10 cellular contexts compared by ENCODE assay signal in genomic region chr1:82979593-82980230, GRCh38.
DNase-seq lines count a peak whose midpoint lies in the region; ATAC-seq and TF ChIP-seq lines count a peak whose summit lies in the region.
"Had no signal": no experiment of that assay in that cellular context is flagged by ENCODE, and none has a peak within 500 bp of the region (broad histone marks: within the 10 kb centered on the region; RNA-seq: fewer than 3 reads in every experiment).

No MANE protein-coding gene starts in this region.

- intact Hi-C loops in colonic mucosa (cut with DNase I) = no loop called here

- no peak overlapping the region for H3K27ac Mint-ChIP-seq in GM23338
- no peak overlapping the region for H3K27ac Mint-ChIP-seq in activated CD4-positive, alpha-beta T cell treated with anti-CD3 and anti-CD28 coated beads, Interleukin-2, amount 10 ng/mL, durations not matched to agents 7 days and 5 days
- H3K27ac Mint-ChIP-seq: effector memory CD8-positive, alpha-beta T cell had no signal

- H3K9ac ChIP-seq in colonic mucosa (ENCODE audit: low read depth in 2 of 2, low read length in 2 of 2) = no peak overlapping the region

- no peaks in the 10 kb centered on the region for H4K20me1 ChIP-seq in GM23338 (replicated peaks; ENCODE audit: insufficient read depth)

- no peak overlapping the region for H3K4me3 Mint-ChIP-seq in GM23338
- H3K4me3 Mint-ChIP-seq in activated CD4-positive, alpha-beta T cell treated with anti-CD3 and anti-CD28 coated beads, Interleukin-2, amount 10 ng/mL, durations not matched to agents 7 days and 5 days = no peak overlapping the region
- H3K4me3 Mint-ChIP-seq: effector memory CD8-positive, alpha-beta T cell had no signal

- no peaks in the 10 kb centered on the region for H3K9me3 ChIP-seq in SJCRH30 (replicated peaks)
- H3K9me3 ChIP-seq in colonic mucosa = no peaks in the 10 kb centered on the region

- H3K27ac ChIP-seq in GM23338 (ENCODE audit: low read depth) (peak overlapping the region; percentile 81), SJCRH30 (no peak overlapping the region), colonic mucosa (no peak overlapping the region), coronary artery (no peak overlapping the region)

- H3K4me1 ChIP-seq in GM23338 (ENCODE audit: insufficient read depth) (peaks cover 32% of the 10 kb centered on the region), SJCRH30 (no peaks in the 10 kb centered on the region), colonic mucosa (no peaks in the 10 kb centered on the region)

- H3F3A ChIP-seq in GM23338 (replicated peaks; ENCODE audit: low read depth) = no peaks in the 10 kb centered on the region

- ATAC-seq in GM18519 (IDR thresholded peaks at IDR 0.05; ENCODE audit: low FRiP score, unreplicated experiment) = peak; percentile 98
- no peak for ATAC-seq in GM23338
- ATAC-seq in HG03575 (IDR thresholded peaks at IDR 0.05; ENCODE audit: extremely low read depth, insufficient number of reproducible peaks, low FRiP score, unreplicated experiment) = peak; percentile 93
- ATAC-seq: effector memory CD8-positive, alpha-beta T cell had no signal

- H3K27me3 Mint-ChIP-seq in GM23338 (ENCODE audit: insufficient read depth, low read depth, poor library complexity) = no peaks in the 10 kb centered on the region
- peaks cover 10% of the 10 kb centered on the region for H3K27me3 Mint-ChIP-seq in activated CD4-positive, alpha-beta T cell treated with anti-CD3 and anti-CD28 coated beads, Interleukin-2, amount 10 ng/mL, durations not matched to agents 7 days and 5 days
- H3K27me3 Mint-ChIP-seq: effector memory CD8-positive, alpha-beta T cell had no signal

- no peaks in the 10 kb centered on the region for H3K9me3 Mint-ChIP-seq in GM23338
- H3K9me3 Mint-ChIP-seq in activated CD4-positive, alpha-beta T cell treated with anti-CD3 and anti-CD28 coated beads, Interleukin-2, amount 10 ng/mL, durations not matched to agents 7 days and 5 days = no peaks in the 10 kb centered on the region

- no peaks in the 10 kb centered on the region for H3K36me3 Mint-ChIP-seq in GM23338 (ENCODE audit: low read depth)
- H3K36me3 Mint-ChIP-seq in activated CD4-positive, alpha-beta T cell treated with anti-CD3 and anti-CD28 coated beads, Interleukin-2, amount 10 ng/mL, durations not matched to agents 7 days and 5 days (ENCODE audit: low read depth) = no peaks in the 10 kb centered on the region

- H3K4me3 ChIP-seq in GM23338 (no peak overlapping the region), SJCRH30 (no peak overlapping the region), colonic mucosa (no peak overlapping the region), coronary artery (no peak overlapping the region)

- peaks cover 34% of the 10 kb centered on the region for H3K4me1 Mint-ChIP-seq in GM23338
- peaks cover 7% of the 10 kb centered on the region for H3K4me1 Mint-ChIP-seq in activated CD4-positive, alpha-beta T cell treated with anti-CD3 and anti-CD28 coated beads, Interleukin-2, amount 10 ng/mL, durations not matched to agents 7 days and 5 days

- peak overlapping the region; percentile 50; the same call in 1 of the 2 replicates for H3K4me2 ChIP-seq in GM23338

- no peak for DNase-seq in GM23338 (ENCODE audit: low spot score)
- DNase-seq in SHP77 (lab: John Stamatoyannopoulos, UW) = peak; percentile 44 to 53
- no peak for DNase-seq in SJCRH30
- DNase-seq in colonic mucosa = no peak
- DNase-seq in coronary artery (ENCODE audit: low spot score) = no peak
- no peak for DNase-seq in activated CD4-positive, alpha-beta T cell treated with anti-CD3 and anti-CD28 coated beads, Interleukin-2, amount 10 ng/mL, durations not matched to agents 7 days and 5 days
- DNase-seq: effector memory CD8-positive, alpha-beta T cell; GDM1 had no signal

- POLR2A ChIA-PET in activated CD4-positive, alpha-beta T cell treated with anti-CD3 and anti-CD28 coated beads, Interleukin-2, amount 10 ng/mL, durations not matched to agents 7 days and 5 days (lab: Charles Lee) = no interaction called here

- CTCF ChIA-PET in activated CD4-positive, alpha-beta T cell treated with anti-CD3 and anti-CD28 coated beads, Interleukin-2, amount 10 ng/mL, durations not matched to agents 7 days and 5 days (lab: Charles Lee) = no interaction called here

- no peaks in the 10 kb centered on the region for H3K36me3 ChIP-seq in GM23338 (ENCODE audit: insufficient read depth)
- no peaks in the 10 kb centered on the region for H3K36me3 ChIP-seq in SJCRH30
- H3K36me3 ChIP-seq in colonic mucosa = no peaks in the 10 kb centered on the region

- H3K27me3 ChIP-seq in GM23338 (ENCODE audit: insufficient read depth) (no peaks in the 10 kb centered on the region), SJCRH30 (no peaks in the 10 kb centered on the region), colonic mucosa (no peaks in the 10 kb centered on the region)

- H3K79me2 ChIP-seq in GM23338 (replicated peaks; ENCODE audit: insufficient read depth) = no peaks in the 10 kb centered on the region

- TF ChIP-seq CTCF in GM23338 (conservative IDR thresholded peaks at IDR 0.05; ENCODE audit: low read depth in 2 of 2) = no peak
- no peak for TF ChIP-seq CTCF in colonic mucosa (IDR thresholded peaks at IDR 0.05)
- TF ChIP-seq CTCF in coronary artery (IDR thresholded peaks at IDR 0.05) = no peak

- no peak overlapping the region for H2AFZ ChIP-seq in GM23338

- peaks cover 10% of the 10 kb centered on the region for H3K9me2 ChIP-seq in GM23338 (ENCODE audit: insufficient read depth)

TF ChIP-seq in GM23338, 12 proteins besides CTCF, POLR2A, EP300 and RAD21 (continues in another document):
- TF ChIP-seq STAT1 (IDR thresholded peaks at IDR 0.05; ENCODE audit: unreplicated experiment) (no peak), REST (IDR thresholded peaks at IDR 0.05; ENCODE audit: unreplicated experiment) (no peak), JUNB (IDR thresholded peaks at IDR 0.05; ENCODE audit: unreplicated experiment) (no peak), EZH2phosphoT487 (IDR thresholded peaks at IDR 0.05; ENCODE audit: unreplicated experiment) (no peak), CREB1 (CRISPR knock-in tag; IDR thresholded peaks at IDR 0.05; ENCODE audit: low read depth) (no peak), ZNF114 (CRISPR knock-in tag; IDR thresholded peaks at IDR 0.05) (no peak), ZNF331 (CRISPR knock-in tag; IDR thresholded peaks at IDR 0.05; ENCODE audit: low read depth) (no peak), EZH2 (IDR thresholded peaks at IDR 0.05; ENCODE audit: low read depth, unreplicated experiment) (no peak)

Comparison
In these comparisons a context has a peak if more than half of its experiments do, and no peak if none do; other contexts are left out.
1. DNase-seq: peak in SHP77 (2 of 2); none in GM23338 (single experiment), SJCRH30 (0 of 2), colonic mucosa (single experiment), coronary artery (single experiment) and activated CD4-positive, alpha-beta T cell treated with anti-CD3 and anti-CD28 coated beads, Interleukin-2, amount 10 ng/mL, durations not matched to agents 7 days and 5 days (single experiment).